31 cellular contexts compared by ENCODE assay signal in genomic region chr2:119228136-119228535, GRCh38. TPM values are rescaled to one million over a fixed set of nuclear protein-coding genes. Genes with fewer than 3 reads are reported as not detected.
DNase-seq lines count a peak whose midpoint lies in the region; ATAC-seq and TF ChIP-seq lines count a peak whose summit lies in the region.
"Had no signal": no experiment of that assay in that cellular context is flagged by ENCODE, and none has a peak within 500 bp of the region (broad histone marks: within the 10 kb centered on the region; RNA-seq: fewer than 3 reads in every experiment).

No MANE protein-coding gene starts in this region.

- H3K4me3 ChIP-seq in neuronal stem cell (ENCODE audit: low read length in 2 of 2) (no peak overlapping the region), osteoblast (ENCODE audit: insufficient read depth, low read length) (no peak overlapping the region), psoas muscle (no peak overlapping the region)
- H3K4me3 ChIP-seq: A549; BLaER1; BLaER1 treated with 17β-estradiol and CSF1 and Interleukin-3, amounts not matched to agents 10 nM and 100 nM had no signal

- H3K79me1 ChIP-seq in neuronal stem cell (ENCODE audit: low read depth, low read length), result no peaks in the 10 kb centered on the region

- no peak overlapping the region for H3K27ac ChIP-seq in neuronal stem cell (replicated peaks; ENCODE audit: low read length)
- H3K27ac ChIP-seq in osteoblast (ENCODE audit: low read depth, low read length), result no peak overlapping the region
- peak overlapping the region; percentile 24 for H3K27ac ChIP-seq in psoas muscle
- H3K27ac ChIP-seq: 22Rv1; A549; BLaER1; BLaER1 treated with 17β-estradiol and CSF1 and Interleukin-3, amounts not matched to agents 10 nM and 100 nM; C4-2B had no signal

- intact Hi-C loops in psoas muscle (cut with DNase I), result loop anchor here (10.0 kb wide), 2 partner anchors 67 to 257 kb away; no protein-coding TSS in a partner anchor

- H3K4ac ChIP-seq in neuronal stem cell (ENCODE audit: low read length), result no peak overlapping the region

- H4K20me1 ChIP-seq in osteoblast (ENCODE audit: insufficient read depth, low read length), result no peaks in the 10 kb centered on the region
- H4K20me1 ChIP-seq: BLaER1 had no signal

- no peak overlapping the region for H3K14ac ChIP-seq in neuronal stem cell (ENCODE audit: low read length)

- H3K79me2 ChIP-seq in osteoblast (ENCODE audit: insufficient read depth, low read length), result peaks cover 13% of the 10 kb centered on the region

- no peak overlapping the region for H4K91ac ChIP-seq in neuronal stem cell (ENCODE audit: low read depth, low read length, poor library complexity)

- H4K8ac ChIP-seq in neuronal stem cell (ENCODE audit: low read depth, low read length), result no peak overlapping the region

- peaks cover 3 to 72% (median 26%) of the 10 kb centered on the region in 3 experiments for H3K27me3 ChIP-seq in neuronal stem cell (ENCODE audit: control insufficient read depth in 3 of 3, insufficient read depth in 3 of 3, low read depth in 1 of 3, low read length in 3 of 3)
- H3K27me3 ChIP-seq in osteoblast (ENCODE audit: insufficient read depth, low read length), result no peaks in the 10 kb centered on the region
- no peaks in the 10 kb centered on the region for H3K27me3 ChIP-seq in psoas muscle (ENCODE audit: insufficient read depth in 3 of 3, low read length in 2 of 3)
- H3K27me3 ChIP-seq: BE2C, BLaER1 had no signal

- peak overlapping the region; percentile 25 for H3K18ac ChIP-seq in neuronal stem cell (ENCODE audit: low read length)

- H2BK15ac ChIP-seq in neuronal stem cell (ENCODE audit: low read length), result no peak overlapping the region

- no peak overlapping the region for H2BK12ac ChIP-seq in neuronal stem cell (ENCODE audit: low read length)

- no peak for ATAC-seq in psoas muscle
- ATAC-seq: A549; CD8-positive, alpha-beta T cell had no signal

- H3K9me3 ChIP-seq in neuronal stem cell (replicated peaks in 1 of 2; ENCODE audit: control insufficient read depth in 2 of 2, insufficient read depth in 1 of 2, low read depth in 1 of 2, low read length in 2 of 2) (no peaks in the 10 kb centered on the region), osteoblast (ENCODE audit: low read depth, low read length) (no peaks in the 10 kb centered on the region), psoas muscle (no peaks in the 10 kb centered on the region)
- H3K9me3 ChIP-seq: A549; BE2C; BLaER1; BLaER1 treated with 17β-estradiol and CSF1 and Interleukin-3, amounts not matched to agents 10 nM and 100 nM; Caco-2 had no signal

- no peaks in the 10 kb centered on the region for H3K36me3 ChIP-seq in neuronal stem cell (replicated peaks in 1 of 2; ENCODE audit: control insufficient read depth in 2 of 2, insufficient read depth in 2 of 2, low read length in 2 of 2)
- H3K36me3 ChIP-seq in osteoblast (ENCODE audit: insufficient read depth, low read length), result no peaks in the 10 kb centered on the region
- peaks cover 0 to 5% of the 10 kb centered on the region in 2 donors for H3K36me3 ChIP-seq in psoas muscle (ENCODE audit: insufficient read depth in 1 of 2, low read depth in 1 of 2)
- H3K36me3 ChIP-seq: BE2C, BLaER1 had no signal

- peaks cover 5 to 10% of the 10 kb centered on the region in 2 donors for H3K4me1 ChIP-seq in neuronal stem cell (ENCODE audit: control insufficient read depth in 2 of 2, insufficient read depth in 1 of 2, low read depth in 1 of 2, low read length in 2 of 2)
- peaks cover 42% of the 10 kb centered on the region for H3K4me1 ChIP-seq in osteoblast (ENCODE audit: insufficient read depth, low read length)
- H3K4me1 ChIP-seq in psoas muscle, result peaks cover 61% of the 10 kb centered on the region
- H3K4me1 ChIP-seq: BE2C had no signal

- H2AFZ ChIP-seq in neuronal stem cell (ENCODE audit: low read length), result no peak overlapping the region
- no peak overlapping the region for H2AFZ ChIP-seq in osteoblast (ENCODE audit: low read length)

- H3K23ac ChIP-seq in neuronal stem cell (ENCODE audit: low read depth, low read length, poor library complexity), result no peak overlapping the region

- no peak overlapping the region for H2BK120ac ChIP-seq in neuronal stem cell (ENCODE audit: low read depth, low read length)

- WGBS in neuronal stem cell (ENCODE audit: extremely low coverage in 2 of 2, insufficient read length in 2 of 2, insufficient replicate concordance in 1 of 2), 2 donors, result no CpG with 5 or more reads among the region's 5 CpGs
- 87 to 95% (median 93%) methylated on average over 5 of the region's 5 CpGs for WGBS in psoas muscle, 3 donors

- no peak overlapping the region for H2BK5ac ChIP-seq in neuronal stem cell (ENCODE audit: low read length)

- peak overlapping the region; percentile 42 for H2AK5ac ChIP-seq in neuronal stem cell (ENCODE audit: low read depth, low read length)

- H3K4me2 ChIP-seq in neuronal stem cell (ENCODE audit: insufficient read depth, low read length, poor library complexity, severe bottlenecking) (no peak overlapping the region), osteoblast (ENCODE audit: insufficient read depth, low read length) (no peak overlapping the region)
- H3K4me2 ChIP-seq: A549; BLaER1; BLaER1 treated with 17β-estradiol and CSF1 and Interleukin-3, amounts not matched to agents 10 nM and 100 nM had no signal

- no peak for TF ChIP-seq CTCF in osteoblast (IDR thresholded peaks at IDR 0.05; ENCODE audit: extremely low read depth, low read depth, low read length)
- TF ChIP-seq CTCF in psoas muscle (IDR thresholded peaks at IDR 0.05), result no peak
- TF ChIP-seq CTCF in GM10266 (IDR thresholded peaks at IDR 0.05; ENCODE audit: control insufficient read depth, insufficient read depth, low read depth, missing control alignments), result no peak

- no peak overlapping the region for H3K9ac ChIP-seq in neuronal stem cell (ENCODE audit: low read depth, low read length, poor library complexity)
- H3K9ac ChIP-seq: BLaER1; BLaER1 treated with 17β-estradiol and CSF1 and Interleukin-3, amounts not matched to agents 10 nM and 100 nM had no signal

- DNase-seq in neuronal stem cell (ENCODE audit: low spot score) (no peak), osteoblast (ENCODE audit: insufficient read length, low spot score, missing footprints) (peak; percentile 48), psoas muscle (no peak), GM10266 (ENCODE audit: extremely low spot score) (no peak), dermis blood vessel endothelial cell (no peak), Ammon's horn (ENCODE audit: low spot score) (no peak)
- DNase-seq: 8988T; ACHN; AML-193; BE2C; C1 segment of cervical spinal cord; Caco-2; Calu3; CD4-positive, alpha-beta memory T cell; CD4-positive, alpha-beta T cell; CD4-positive, CD25-positive, alpha-beta regulatory T cell; CD8-positive, alpha-beta memory T cell; CD8-positive, alpha-beta T cell; COR-L47; DMS 273 treated with DMSO at 0.1 percent for 48 hours; DMS153; DMS53; DMS79; DMS79 treated with DMSO at 0.1 percent for 48 hours; DND-41; EL had no signal

RNA-seq across cellular contexts. Expression of gene STEAP3, which starts 4.5 kb away (rescaled TPM):
- polyA plus RNA-seq in neuronal stem cell (2013, experiment 1 of 2), result 0.47 TPM
- 0.54 TPM for polyA plus RNA-seq in neuronal stem cell (2013, experiment 2 of 2)
- total RNA-seq in osteoblast (27.4 and 40.9 TPM in 2 replicates), psoas muscle (10 to 100 TPM; 12.3 to 47.4 (median 22.8) TPM), dermis blood vessel endothelial cell (3.9 and 7.9 TPM in 2 replicates)
- 10 to 100 TPM in 1 of 3 donors, 1 to 10 TPM in 2; 8.6 to 15.7 (median 8.9) TPM for polyA plus RNA-seq in psoas muscle
- total RNA-seq: CD4-positive, alpha-beta T cell; CD4-positive, CD25-positive, alpha-beta regulatory T cell; CD8-positive, alpha-beta T cell had no signal
- polyA plus RNA-seq: CD4-positive, alpha-beta memory T cell; CD4-positive, CD25-positive, alpha-beta regulatory T cell had no signal
